Comparison of ENCODE assay signal across 1 cellular context in genomic region chr9:89489548-89490527, GRCh38.
TF ChIP-seq lines count a peak whose summit lies in the region.

No MANE protein-coding gene starts in this region.

TF ChIP-seq in A549, 52 proteins besides CTCF, POLR2A, EP300 and RAD21 (continued from another document):
- no peak for TF ChIP-seq BCL3 (IDR thresholded peaks at IDR 0.05)
- peak; percentile 90 for TF ChIP-seq RFX5 (IDR thresholded peaks at IDR 0.05)
- TF ChIP-seq EHF (CRISPR knock-in tag; IDR thresholded peaks at IDR 0.05): no peak
- TF ChIP-seq KDM1A (IDR thresholded peaks at IDR 0.05; ENCODE audit: low read depth): no peak
- no peak for TF ChIP-seq REST (IDR thresholded peaks at IDR 0.05)
- no peak for TF ChIP-seq USF2 (IDR thresholded peaks at IDR 0.05)
